In genomic region chr1:117032661-117033060, GRCh38 we compare ENCODE assay signal across 25 cellular contexts. TPM values are rescaled to one million over a fixed set of nuclear protein-coding genes. Genes with fewer than 3 reads are reported as not detected.
"Had no signal": no experiment of that assay in that cellular context is flagged by ENCODE, and none has a peak within 500 bp of the region (broad histone marks: within the 10 kb centered on the region; RNA-seq: fewer than 3 reads in every experiment).

No MANE protein-coding gene starts in this region.

- DNase-seq: activated CD4-positive, alpha-beta memory T cell treated with anti-CD3 and anti-CD28 coated beads, Interleukin-2, amount 10 ng/mL, durations not matched to agents 7 days and 5 days; activated CD4-positive, alpha-beta T cell treated with anti-CD3 and anti-CD28 coated beads for 36 hours; activated CD4-positive, alpha-beta T cell treated with anti-CD3 and anti-CD28 coated beads, Interleukin-2, amount 50 U/mL, for 1 hour; activated effector memory CD4-positive, alpha-beta T cell treated with Interleukin-2 at 50 U/mL for 16 hours; activated naive CD4-positive, alpha-beta T cell treated with Interleukin-2 at 50 U/mL for 16 hours; activated naive CD8-positive, alpha-beta T cell treated with anti-CD3 and anti-CD28 coated beads, Interleukin-2, amount 50 U/mL, for 24 hours; amniotic stem cell; body of pancreas; Karpas-422; MM.1S; NCI-H1105 treated with DMSO at 0.1 percent for 48 hours; NCI-H1436 treated with DMSO at 0.1 percent for 48 hours; NCI-H187 treated with DMSO at 0.1 percent for 48 hours; NCI-H2081 treated with DMSO at 0.1 percent for 48 hours; NCI-H446; NCI-H524; NCI-H748 treated with DMSO at 0.1 percent for 48 hours; SIG-M5; T-helper 1 cell had no signal

- H3K27ac Mint-ChIP-seq: activated CD4-positive, alpha-beta memory T cell treated with anti-CD3 and anti-CD28 coated beads, Interleukin-2, amount 10 ng/mL, durations not matched to agents 7 days and 5 days; activated CD4-positive, alpha-beta T cell treated with anti-CD3 and anti-CD28 coated beads for 36 hours; activated naive CD4-positive, alpha-beta T cell treated with anti-CD3 and anti-CD28 coated beads, Interleukin-2, amount 50 U/mL, for 72 hours; activated naive CD8-positive, alpha-beta T cell treated with anti-CD3 and anti-CD28 coated beads, Interleukin-2, amount 50 U/mL, for 24 hours; activated T-helper 1 cell treated with anti-CD3 and anti-CD28 coated beads, Interleukin-12 subunit alpha, Interleukin-12 subunit beta, Interleukin-2, Interleukin-4 antibody, amounts not matched to agents 30 ng/mL and 10 ng/mL and 1 ng/mL, durations not matched to agents 14 hours and 24 hours and 36 hours had no signal

- H3K4me1 ChIP-seq: ascending aorta, body of pancreas had no signal

- H3K36me3 ChIP-seq: ascending aorta had no signal

- H3K27me3 Mint-ChIP-seq: activated CD4-positive, alpha-beta T cell treated with anti-CD3 and anti-CD28 coated beads for 36 hours; activated naive CD8-positive, alpha-beta T cell treated with anti-CD3 and anti-CD28 coated beads, Interleukin-2, amount 50 U/mL, for 24 hours had no signal

- H3K9me3 Mint-ChIP-seq: activated CD4-positive, alpha-beta memory T cell treated with anti-CD3 and anti-CD28 coated beads, Interleukin-2, amount 10 ng/mL, durations not matched to agents 7 days and 5 days; activated naive CD8-positive, alpha-beta T cell treated with anti-CD3 and anti-CD28 coated beads, Interleukin-2, amount 50 U/mL, for 24 hours; activated T-helper 1 cell treated with anti-CD3 and anti-CD28 coated beads, Interleukin-12 subunit alpha, Interleukin-12 subunit beta, Interleukin-2, Interleukin-4 antibody, amounts not matched to agents 30 ng/mL and 10 ng/mL and 1 ng/mL, durations not matched to agents 14 hours and 24 hours and 36 hours had no signal

- H3K27me3 ChIP-seq: ascending aorta, body of pancreas had no signal

- H3K4me3 Mint-ChIP-seq: activated CD4-positive, alpha-beta memory T cell treated with anti-CD3 and anti-CD28 coated beads, Interleukin-2, amount 10 ng/mL, durations not matched to agents 7 days and 5 days; activated CD4-positive, alpha-beta T cell treated with anti-CD3 and anti-CD28 coated beads for 36 hours; activated naive CD8-positive, alpha-beta T cell treated with anti-CD3 and anti-CD28 coated beads, Interleukin-2, amount 50 U/mL, for 24 hours; activated T-helper 1 cell treated with anti-CD3 and anti-CD28 coated beads, Interleukin-12 subunit alpha, Interleukin-12 subunit beta, Interleukin-2, Interleukin-4 antibody, amounts not matched to agents 30 ng/mL and 10 ng/mL and 1 ng/mL, durations not matched to agents 14 hours and 24 hours and 36 hours had no signal

- H3K4me3 ChIP-seq: ascending aorta, body of pancreas, K562 had no signal

- H3K27ac ChIP-seq: ascending aorta, body of pancreas, VCaP had no signal

RNA-seq across cellular contexts. Expression of gene CD101, which starts 31.1 kb away (rescaled TPM):
- total RNA-seq: ascending aorta, OCI-LY7 had no signal
